ENCODE assay signal across 2 cellular contexts in the genomic region with DNA sequence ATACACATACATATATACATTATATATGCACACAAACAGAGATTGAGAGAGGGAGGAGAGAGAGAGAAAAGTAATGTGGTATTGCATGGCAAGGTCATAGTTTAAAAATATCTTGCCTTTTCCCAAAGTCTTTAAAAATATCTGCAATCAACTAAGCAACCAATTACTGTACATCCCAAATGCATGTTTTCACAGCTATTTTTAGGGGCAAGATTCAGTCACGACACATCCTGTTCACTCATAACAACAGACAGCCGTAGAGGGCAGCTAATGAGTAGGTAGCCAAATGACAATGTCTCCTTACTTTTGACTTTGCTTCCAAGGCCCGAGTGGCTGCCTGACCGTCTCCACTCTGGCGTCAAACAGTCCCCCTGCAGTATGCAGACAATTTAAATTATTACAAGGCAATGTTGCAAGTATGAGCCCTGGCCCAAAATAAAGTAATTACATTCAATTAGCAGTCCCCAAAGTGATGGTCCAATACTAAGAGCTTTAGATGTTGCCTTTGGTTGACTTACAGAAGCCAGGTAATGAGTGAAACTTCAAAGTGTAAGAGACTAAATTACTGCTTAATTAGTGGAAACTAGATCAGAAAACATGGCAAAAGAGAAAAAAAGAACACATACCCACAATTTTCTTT.
TF ChIP-seq lines count a peak whose summit lies in the region.

No MANE protein-coding gene starts in this region.

TF ChIP-seq in SK-N-SH, 30 proteins besides CTCF, POLR2A, EP300 and RAD21 (continued from another document):
- TF ChIP-seq JUND (IDR thresholded peaks at IDR 0.05) (no peak), MXI1 (IDR thresholded peaks at IDR 0.05; ENCODE audit: low read depth, low read length) (no peak), MEF2A (IDR thresholded peaks at IDR 0.05; ENCODE audit: borderline replicate concordance, low read depth) (no peak), RXRA (IDR thresholded peaks at IDR 0.05; ENCODE audit: borderline replicate concordance, low read depth) (no peak), FOXJ3 (CRISPR knock-in tag; IDR thresholded peaks at IDR 0.05) (no peak), YY1 (IDR thresholded peaks at IDR 0.05; ENCODE audit: low read depth) (no peak), CHD2 (IDR thresholded peaks at IDR 0.05; ENCODE audit: low read length, partially characterized antibody) (no peak), ELF1 (IDR thresholded peaks at IDR 0.05) (no peak), GABPA (IDR thresholded peaks at IDR 0.05; ENCODE audit: low read depth) (no peak), SIN3A (IDR thresholded peaks at IDR 0.05; ENCODE audit: borderline replicate concordance, low read depth, low read length) (no peak), SMC3 (IDR thresholded peaks at IDR 0.05; ENCODE audit: low read depth, low read length) (no peak)
- TF ChIP-seq, protein P1, sequence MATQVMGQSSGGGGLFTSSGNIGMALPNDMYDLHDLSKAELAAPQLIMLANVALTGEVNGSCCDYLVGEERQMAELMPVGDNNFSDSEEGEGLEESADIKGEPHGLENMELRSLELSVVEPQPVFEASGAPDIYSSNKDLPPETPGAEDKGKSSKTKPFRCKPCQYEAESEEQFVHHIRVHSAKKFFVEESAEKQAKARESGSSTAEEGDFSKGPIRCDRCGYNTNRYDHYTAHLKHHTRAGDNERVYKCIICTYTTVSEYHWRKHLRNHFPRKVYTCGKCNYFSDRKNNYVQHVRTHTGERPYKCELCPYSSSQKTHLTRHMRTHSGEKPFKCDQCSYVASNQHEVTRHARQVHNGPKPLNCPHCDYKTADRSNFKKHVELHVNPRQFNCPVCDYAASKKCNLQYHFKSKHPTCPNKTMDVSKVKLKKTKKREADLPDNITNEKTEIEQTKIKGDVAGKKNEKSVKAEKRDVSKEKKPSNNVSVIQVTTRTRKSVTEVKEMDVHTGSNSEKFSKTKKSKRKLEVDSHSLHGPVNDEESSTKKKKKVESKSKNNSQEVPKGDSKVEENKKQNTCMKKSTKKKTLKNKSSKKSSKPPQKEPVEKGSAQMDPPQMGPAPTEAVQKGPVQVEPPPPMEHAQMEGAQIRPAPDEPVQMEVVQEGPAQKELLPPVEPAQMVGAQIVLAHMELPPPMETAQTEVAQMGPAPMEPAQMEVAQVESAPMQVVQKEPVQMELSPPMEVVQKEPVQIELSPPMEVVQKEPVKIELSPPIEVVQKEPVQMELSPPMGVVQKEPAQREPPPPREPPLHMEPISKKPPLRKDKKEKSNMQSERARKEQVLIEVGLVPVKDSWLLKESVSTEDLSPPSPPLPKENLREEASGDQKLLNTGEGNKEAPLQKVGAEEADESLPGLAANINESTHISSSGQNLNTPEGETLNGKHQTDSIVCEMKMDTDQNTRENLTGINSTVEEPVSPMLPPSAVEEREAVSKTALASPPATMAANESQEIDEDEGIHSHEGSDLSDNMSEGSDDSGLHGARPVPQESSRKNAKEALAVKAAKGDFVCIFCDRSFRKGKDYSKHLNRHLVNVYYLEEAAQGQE (IDR thresholded peaks at IDR 0.05; ENCODE audit: low read depth, low read length): no peak
- TF ChIP-seq, protein P2, sequence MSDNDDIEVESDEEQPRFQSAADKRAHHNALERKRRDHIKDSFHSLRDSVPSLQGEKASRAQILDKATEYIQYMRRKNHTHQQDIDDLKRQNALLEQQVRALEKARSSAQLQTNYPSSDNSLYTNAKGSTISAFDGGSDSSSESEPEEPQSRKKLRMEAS (IDR thresholded peaks at IDR 0.05; ENCODE audit: low read depth): no peak
- TF ChIP-seq, protein P3, sequence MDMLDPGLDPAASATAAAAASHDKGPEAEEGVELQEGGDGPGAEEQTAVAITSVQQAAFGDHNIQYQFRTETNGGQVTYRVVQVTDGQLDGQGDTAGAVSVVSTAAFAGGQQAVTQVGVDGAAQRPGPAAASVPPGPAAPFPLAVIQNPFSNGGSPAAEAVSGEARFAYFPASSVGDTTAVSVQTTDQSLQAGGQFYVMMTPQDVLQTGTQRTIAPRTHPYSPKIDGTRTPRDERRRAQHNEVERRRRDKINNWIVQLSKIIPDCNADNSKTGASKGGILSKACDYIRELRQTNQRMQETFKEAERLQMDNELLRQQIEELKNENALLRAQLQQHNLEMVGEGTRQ (IDR thresholded peaks at IDR 0.05; ENCODE audit: borderline replicate concordance, low read depth, low read length): no peak
- TF ChIP-seq, protein P4, sequence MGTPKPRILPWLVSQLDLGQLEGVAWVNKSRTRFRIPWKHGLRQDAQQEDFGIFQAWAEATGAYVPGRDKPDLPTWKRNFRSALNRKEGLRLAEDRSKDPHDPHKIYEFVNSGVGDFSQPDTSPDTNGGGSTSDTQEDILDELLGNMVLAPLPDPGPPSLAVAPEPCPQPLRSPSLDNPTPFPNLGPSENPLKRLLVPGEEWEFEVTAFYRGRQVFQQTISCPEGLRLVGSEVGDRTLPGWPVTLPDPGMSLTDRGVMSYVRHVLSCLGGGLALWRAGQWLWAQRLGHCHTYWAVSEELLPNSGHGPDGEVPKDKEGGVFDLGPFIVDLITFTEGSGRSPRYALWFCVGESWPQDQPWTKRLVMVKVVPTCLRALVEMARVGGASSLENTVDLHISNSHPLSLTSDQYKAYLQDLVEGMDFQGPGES (IDR thresholded peaks at IDR 0.05; ENCODE audit: low read depth, low read length): no peak
- TF ChIP-seq, protein P5, sequence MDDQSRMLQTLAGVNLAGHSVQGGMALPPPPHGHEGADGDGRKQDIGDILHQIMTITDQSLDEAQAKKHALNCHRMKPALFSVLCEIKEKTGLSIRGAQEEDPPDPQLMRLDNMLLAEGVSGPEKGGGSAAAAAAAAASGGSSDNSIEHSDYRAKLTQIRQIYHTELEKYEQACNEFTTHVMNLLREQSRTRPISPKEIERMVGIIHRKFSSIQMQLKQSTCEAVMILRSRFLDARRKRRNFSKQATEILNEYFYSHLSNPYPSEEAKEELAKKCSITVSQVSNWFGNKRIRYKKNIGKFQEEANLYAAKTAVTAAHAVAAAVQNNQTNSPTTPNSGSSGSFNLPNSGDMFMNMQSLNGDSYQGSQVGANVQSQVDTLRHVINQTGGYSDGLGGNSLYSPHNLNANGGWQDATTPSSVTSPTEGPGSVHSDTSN (IDR thresholded peaks at IDR 0.05): no peak
TF ChIP-seq in SK-N-SH: peak in this region for 0.

TF ChIP-seq in SK-N-SH treated with all-trans-retinoic acid at 6 μM for 48 hours, 23 proteins besides CTCF, POLR2A, EP300 and RAD21 (continued from another document):
- TF ChIP-seq GLIS3 (CRISPR knock-in tag; IDR thresholded peaks at IDR 0.05) (no peak), ZFP30 (CRISPR knock-in tag; IDR thresholded peaks at IDR 0.05) (no peak), RARB (CRISPR knock-in tag; IDR thresholded peaks at IDR 0.05) (no peak), CSDC2 (CRISPR knock-in tag; IDR thresholded peaks at IDR 0.05) (no peak), ZNF70 (CRISPR knock-in tag; IDR thresholded peaks at IDR 0.05) (no peak), ZNF8 (CRISPR knock-in tag; IDR thresholded peaks at IDR 0.05) (no peak), TOX (CRISPR knock-in tag; IDR thresholded peaks at IDR 0.05; ENCODE audit: borderline replicate concordance) (no peak)
- TF ChIP-seq, protein P6, sequence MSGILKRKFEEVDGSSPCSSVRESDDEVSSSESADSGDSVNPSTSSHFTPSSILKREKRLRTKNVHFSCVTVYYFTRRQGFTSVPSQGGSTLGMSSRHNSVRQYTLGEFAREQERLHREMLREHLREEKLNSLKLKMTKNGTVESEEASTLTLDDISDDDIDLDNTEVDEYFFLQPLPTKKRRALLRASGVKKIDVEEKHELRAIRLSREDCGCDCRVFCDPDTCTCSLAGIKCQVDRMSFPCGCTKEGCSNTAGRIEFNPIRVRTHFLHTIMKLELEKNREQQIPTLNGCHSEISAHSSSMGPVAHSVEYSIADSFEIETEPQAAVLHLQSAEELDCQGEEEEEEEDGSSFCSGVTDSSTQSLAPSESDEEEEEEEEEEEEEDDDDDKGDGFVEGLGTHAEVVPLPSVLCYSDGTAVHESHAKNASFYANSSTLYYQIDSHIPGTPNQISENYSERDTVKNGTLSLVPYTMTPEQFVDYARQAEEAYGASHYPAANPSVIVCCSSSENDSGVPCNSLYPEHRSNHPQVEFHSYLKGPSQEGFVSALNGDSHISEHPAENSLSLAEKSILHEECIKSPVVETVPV (CRISPR knock-in tag; IDR thresholded peaks at IDR 0.05): no peak
- TF ChIP-seq, protein P7, sequence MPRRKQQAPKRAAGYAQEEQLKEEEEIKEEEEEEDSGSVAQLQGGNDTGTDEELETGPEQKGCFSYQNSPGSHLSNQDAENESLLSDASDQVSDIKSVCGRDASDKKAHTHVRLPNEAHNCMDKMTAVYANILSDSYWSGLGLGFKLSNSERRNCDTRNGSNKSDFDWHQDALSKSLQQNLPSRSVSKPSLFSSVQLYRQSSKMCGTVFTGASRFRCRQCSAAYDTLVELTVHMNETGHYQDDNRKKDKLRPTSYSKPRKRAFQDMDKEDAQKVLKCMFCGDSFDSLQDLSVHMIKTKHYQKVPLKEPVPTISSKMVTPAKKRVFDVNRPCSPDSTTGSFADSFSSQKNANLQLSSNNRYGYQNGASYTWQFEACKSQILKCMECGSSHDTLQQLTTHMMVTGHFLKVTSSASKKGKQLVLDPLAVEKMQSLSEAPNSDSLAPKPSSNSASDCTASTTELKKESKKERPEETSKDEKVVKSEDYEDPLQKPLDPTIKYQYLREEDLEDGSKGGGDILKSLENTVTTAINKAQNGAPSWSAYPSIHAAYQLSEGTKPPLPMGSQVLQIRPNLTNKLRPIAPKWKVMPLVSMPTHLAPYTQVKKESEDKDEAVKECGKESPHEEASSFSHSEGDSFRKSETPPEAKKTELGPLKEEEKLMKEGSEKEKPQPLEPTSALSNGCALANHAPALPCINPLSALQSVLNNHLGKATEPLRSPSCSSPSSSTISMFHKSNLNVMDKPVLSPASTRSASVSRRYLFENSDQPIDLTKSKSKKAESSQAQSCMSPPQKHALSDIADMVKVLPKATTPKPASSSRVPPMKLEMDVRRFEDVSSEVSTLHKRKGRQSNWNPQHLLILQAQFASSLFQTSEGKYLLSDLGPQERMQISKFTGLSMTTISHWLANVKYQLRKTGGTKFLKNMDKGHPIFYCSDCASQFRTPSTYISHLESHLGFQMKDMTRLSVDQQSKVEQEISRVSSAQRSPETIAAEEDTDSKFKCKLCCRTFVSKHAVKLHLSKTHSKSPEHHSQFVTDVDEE (CRISPR knock-in tag; IDR thresholded peaks at IDR 0.05): no peak
